8 cellular contexts compared by ENCODE assay signal in the genomic region with DNA sequence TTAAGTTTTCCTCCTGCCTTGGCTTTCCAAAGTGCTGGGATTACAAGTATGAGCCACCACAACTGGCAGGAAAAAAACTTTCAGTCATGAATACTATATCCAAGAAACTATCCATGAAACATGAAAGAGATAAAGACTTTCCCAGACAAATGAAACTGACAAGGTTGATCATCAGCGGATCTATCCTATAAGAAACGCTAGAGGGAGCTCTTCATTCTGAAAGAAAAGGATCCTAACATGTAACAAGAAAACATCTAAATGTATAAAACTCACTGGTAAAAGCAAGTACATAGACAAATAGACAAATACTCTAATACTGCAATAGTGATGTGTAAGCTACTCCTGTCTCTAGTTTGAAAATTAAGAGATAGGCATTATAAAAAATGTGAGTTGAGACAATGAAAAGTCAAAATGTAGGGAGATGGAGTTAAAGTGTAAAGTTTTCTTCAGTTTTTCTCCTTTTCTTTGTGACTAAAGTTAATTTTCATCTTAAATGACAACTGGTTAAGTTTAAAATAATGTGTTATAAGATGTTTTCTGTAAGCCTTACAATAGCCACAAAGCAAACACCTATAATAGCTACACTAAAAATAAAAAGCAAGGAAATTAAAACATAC.
DNase-seq lines count a peak whose midpoint lies in the region; ATAC-seq, FAIRE-seq and TF ChIP-seq lines count a peak whose summit lies in the region.

No MANE protein-coding gene starts in this region.

- H3K27me3 Mint-ChIP-seq in progenitor cell of endocrine pancreas = peaks cover 25% of the 10 kb centered on the region

- H3K9me3 ChIP-seq in A549 (peaks cover 11% of the 10 kb centered on the region; the same call in 1 of the 3 replicates), OCI-LY7 (ENCODE audit: low read length) (no peaks in the 10 kb centered on the region), endothelial cell of umbilical vein (replicated peaks; ENCODE audit: control insufficient read depth, insufficient read depth, low read length) (no peaks in the 10 kb centered on the region)

- H3K36me3 ChIP-seq in OCI-LY7 (ENCODE audit: insufficient read depth, low read length) (no peaks in the 10 kb centered on the region), endothelial cell of umbilical vein (ENCODE audit: control insufficient read depth in 2 of 2, extremely low read depth in 1 of 2, insufficient read depth in 2 of 2, low read length in 2 of 2) (no peaks in the 10 kb centered on the region)

- no peak for TF ChIP-seq EP300 in A549 (IDR thresholded peaks at IDR 0.05)

- dilution Hi-C loops in endothelial cell of umbilical vein (cut with MboI; ENCODE audit: extremely low pct_ligation_motif_present, low sequenced_read_pairs) = no loop called here

- H3K4me3 ChIP-seq in A549 (no peak overlapping the region), OCI-LY7 (ENCODE audit: low read depth, low read length, poor library complexity, severe bottlenecking) (no peak overlapping the region), endothelial cell of umbilical vein (replicated peaks in 1 of 3; ENCODE audit: insufficient read depth in 1 of 3, low read depth in 1 of 3, low read length in 3 of 3) (no peak overlapping the region), coronary artery (no peak overlapping the region)

- H3K4me1 Mint-ChIP-seq in progenitor cell of endocrine pancreas (ENCODE audit: low read depth) = no peaks in the 10 kb centered on the region

- FAIRE-seq in A549 (lab: Jason Lieb, UNC) (peak; percentile 91), GM18507 (lab: Jason Lieb, UNC) (peak; percentile 66), endothelial cell of umbilical vein (lab: Jason Lieb, UNC) (peak; percentile 87)

- no peaks in the 10 kb centered on the region for H3K9me3 Mint-ChIP-seq in progenitor cell of endocrine pancreas (ENCODE audit: low read depth)

- H4K20me1 ChIP-seq in OCI-LY7 (ENCODE audit: insufficient read depth, low read length) (no peaks in the 10 kb centered on the region), endothelial cell of umbilical vein (replicated peaks; ENCODE audit: control insufficient read depth, extremely low read depth, insufficient read depth, low read length) (no peaks in the 10 kb centered on the region)

- no peaks in the 10 kb centered on the region for H3K9me1 ChIP-seq in endothelial cell of umbilical vein (replicated peaks; ENCODE audit: control insufficient read depth, extremely low read depth, insufficient read depth, low read length)

- H3K27ac Mint-ChIP-seq in progenitor cell of endocrine pancreas = no peak overlapping the region

- TF ChIP-seq RAD21 in A549 (conservative IDR thresholded peaks at IDR 0.05 in 1 of 2, IDR thresholded peaks at IDR 0.05 in 1 of 2) = peak; percentile 37 to 54; a peak in 3 of 5 replicates

- CTCF ChIA-PET in A549 (lab: Yijun Ruan, JAX) = interaction anchor here (0.6 to 7.0 kb wide), 53 partner anchors 9 to 432 kb away, joined by 3 to 72 read pairs (median 4); a partner anchor contains a TSS
- CTCF ChIA-PET in OCI-LY7 (lab: Charles Lee; ENCODE audit: unreplicated experiment) = interaction anchor here (0.5 to 1.1 kb wide), 3 partner anchors 67 to 95 kb away, joined by 3 to 7 read pairs (median 6); no protein-coding TSS in a partner anchor
- CTCF ChIA-PET in endothelial cell of umbilical vein (lab: Charles Lee) = interaction anchor here (0.6 to 2.9 kb wide), 75 partner anchors 8 to 1324 kb away, joined by 3 to 58 read pairs (median 5); a partner anchor contains a TSS

- TF ChIP-seq POLR2A in A549 (IDR thresholded peaks at IDR 0.05; ENCODE audit: low read length) (no peak), endothelial cell of umbilical vein (IDR thresholded peaks at IDR 0.05; ENCODE audit: low read depth, low read length) (no peak)

- peaks cover 27 to 29% of the 10 kb centered on the region in 2 experiments for H3K27me3 ChIP-seq in endothelial cell of umbilical vein (ENCODE audit: control insufficient read depth in 2 of 2, insufficient read depth in 2 of 2, low read length in 2 of 2)

- H3K9ac ChIP-seq in endothelial cell of umbilical vein (replicated peaks; ENCODE audit: extremely low read depth, insufficient read depth, low read length) = no peak overlapping the region

- POLR2A ChIA-PET in A549 (lab: Yijun Ruan, JAX) (interaction anchor here (0.6 to 1.0 kb wide), 3 partner anchors 39 to 404 kb away, joined by 3 to 8 read pairs (median 5); no protein-coding TSS in a partner anchor), OCI-LY7 (lab: Charles Lee) (interaction anchor here (0.9 kb wide), 1 partner anchor 1110 kb away, joined by 3 read pairs; no protein-coding TSS in a partner anchor), endothelial cell of umbilical vein (lab: Charles Lee) (no interaction called here)

- intact Hi-C loops in OCI-LY7 (cut with micrococcal nuclease; ENCODE audit: unreplicated experiment) (loop anchor here (5.0 kb wide), 1 partner anchor 111 kb away; a partner anchor contains a TSS), endothelial cell of umbilical vein (cut with micrococcal nuclease) (loop anchor here (5.0 kb wide), 1 partner anchor 226 kb away; no protein-coding TSS in a partner anchor)

- ATAC-seq in A549 = peak in 1 of 2 experiments; percentile 42; a peak in 1 of 6 replicates
- ATAC-seq in GM21723 (IDR thresholded peaks at IDR 0.05; ENCODE audit: unreplicated experiment) = no peak

- H3K4me2 ChIP-seq in A549 (no peak overlapping the region), OCI-LY7 (ENCODE audit: low read length) (no peak overlapping the region), endothelial cell of umbilical vein (ENCODE audit: insufficient read depth, low read length) (no peak overlapping the region)

- no peak overlapping the region for H3K4me3 Mint-ChIP-seq in progenitor cell of endocrine pancreas (ENCODE audit: low read depth)

- H2AFZ ChIP-seq in OCI-LY7 (ENCODE audit: low read length) = no peak overlapping the region
- no peak overlapping the region for H2AFZ ChIP-seq in endothelial cell of umbilical vein (ENCODE audit: low read depth, low read length)

- H3K4me1 ChIP-seq in A549 = peaks cover 17% of the 10 kb centered on the region
- H3K4me1 ChIP-seq in OCI-LY7 (ENCODE audit: insufficient read depth, low read length, poor library complexity, severe bottlenecking) = no peaks in the 10 kb centered on the region
- peaks cover 5% of the 10 kb centered on the region for H3K4me1 ChIP-seq in endothelial cell of umbilical vein (ENCODE audit: control insufficient read depth, extremely low read depth, insufficient read depth, low read length)

- WGBS in A549 (ENCODE audit: missing lambda C conversion rate) = 9% methylated on average over 2 of the region's 2 CpGs

- no peaks in the 10 kb centered on the region for H3K9me2 ChIP-seq in OCI-LY7 (ENCODE audit: insufficient read depth, low read length)

- BruUV-seq in OCI-LY7 (replicated peaks; lab: Mats Ljungman, UMichigan) (no TSS peak), endothelial cell of umbilical vein (replicated peaks; lab: Mats Ljungman, UMichigan) (no TSS peak)

- no peaks in the 10 kb centered on the region for H3K79me2 ChIP-seq in OCI-LY7 (ENCODE audit: insufficient read depth, low read depth, low read length)
- no peaks in the 10 kb centered on the region for H3K79me2 ChIP-seq in endothelial cell of umbilical vein (ENCODE audit: control insufficient read depth, insufficient read depth, low read length)

- TF ChIP-seq CTCF in A549 (IDR thresholded peaks at IDR 0.05) (peak; percentile 79), OCI-LY7 (conservative IDR thresholded peaks at IDR 0.05; ENCODE audit: low read length) (peak; percentile 95), endothelial cell of umbilical vein (IDR thresholded peaks at IDR 0.05; ENCODE audit: extremely low read depth in 1 of 2, insufficient read depth in 1 of 2, low read depth in 1 of 2, low read length in 2 of 2) (peak; percentile 48 to 59), progenitor cell of endocrine pancreas (IDR thresholded peaks at IDR 0.05; ENCODE audit: unreplicated experiment) (peak; percentile 72), coronary artery (IDR thresholded peaks at IDR 0.05) (no peak)

- no peak overlapping the region for H3K27ac ChIP-seq in A549
- no peak overlapping the region for H3K27ac ChIP-seq in OCI-LY7 (ENCODE audit: low read depth, low read length, poor library complexity, severe bottlenecking)
- no peak overlapping the region for H3K27ac ChIP-seq in endothelial cell of umbilical vein (ENCODE audit: insufficient read depth, low read depth, low read length)
- H3K27ac ChIP-seq in coronary artery = no peak overlapping the region

- H3K36me3 Mint-ChIP-seq in progenitor cell of endocrine pancreas (ENCODE audit: insufficient read depth) = peaks cover 6% of the 10 kb centered on the region

- DNase-seq in A549 (ENCODE audit: low read depth in 1 of 2, low spot score in 1 of 2) (peak; percentile 56 to 60), GM18507 (ENCODE audit: extremely low spot score, insufficient read length, low read depth) (no peak), OCI-LY7 (ENCODE audit: low spot score) (peak; percentile 61), endothelial cell of umbilical vein (ENCODE audit: low read depth, low spot score) (peak; percentile 65), progenitor cell of endocrine pancreas (ENCODE audit: low spot score, unreplicated experiment) (no peak), coronary artery (ENCODE audit: low spot score) (no peak), NCI-H2107 treated with DMSO at 0.1 percent for 48 hours (lab: John Stamatoyannopoulos, UW; ENCODE audit: unreplicated experiment) (no peak)

TF ChIP-seq in A549, 52 proteins besides CTCF, POLR2A, EP300 and RAD21:
- peak; percentile 60 for TF ChIP-seq SMC3 (IDR thresholded peaks at IDR 0.05)
- TF ChIP-seq HDAC2 (IDR thresholded peaks at IDR 0.05) = no peak

TF ChIP-seq in endothelial cell of umbilical vein, 7 proteins besides CTCF, POLR2A, EP300 and RAD21:
- no peak for TF ChIP-seq POLR2AphosphoS5 (IDR thresholded peaks at IDR 0.05; ENCODE audit: insufficient read depth, low read depth, low read length)
- no peak for TF ChIP-seq GATA2 (IDR thresholded peaks at IDR 0.05; ENCODE audit: insufficient read depth, insufficient read length, low read depth, low read length)
- TF ChIP-seq FOS (IDR thresholded peaks at IDR 0.05; ENCODE audit: borderline replicate concordance, insufficient read depth, low read length) = no peak
- TF ChIP-seq, protein P1, sequence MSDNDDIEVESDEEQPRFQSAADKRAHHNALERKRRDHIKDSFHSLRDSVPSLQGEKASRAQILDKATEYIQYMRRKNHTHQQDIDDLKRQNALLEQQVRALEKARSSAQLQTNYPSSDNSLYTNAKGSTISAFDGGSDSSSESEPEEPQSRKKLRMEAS (IDR thresholded peaks at IDR 0.05; ENCODE audit: insufficient read depth, insufficient read length) = no peak
- TF ChIP-seq MYC (IDR thresholded peaks at IDR 0.05; ENCODE audit: low read depth, low read length) = no peak
- no peak for TF ChIP-seq JUN (IDR thresholded peaks at IDR 0.05; ENCODE audit: borderline replicate concordance, insufficient read depth, insufficient read length, low read depth)
- no peak for TF ChIP-seq EZH2 (IDR thresholded peaks at IDR 0.05; ENCODE audit: borderline replicate concordance, low read depth, low read length, severe bottlenecking)

Comparison
In these comparisons a context has a peak if more than half of its experiments do, and no peak if none do; other contexts are left out.
1. DNase-seq: peak in A549 (2 of 2), OCI-LY7 (single experiment) and endothelial cell of umbilical vein (single experiment); none in GM18507 (single experiment), progenitor cell of endocrine pancreas (single experiment), coronary artery (single experiment) and NCI-H2107 treated with DMSO at 0.1 percent for 48 hours (single experiment).